7 cellular contexts compared by ENCODE assay signal in genomic region chr6:87157596-87157995, GRCh38. TPM values are rescaled to one million over a fixed set of nuclear protein-coding genes. Genes with fewer than 3 reads are reported as not detected.
A peak's percentile ranks its signal among the peaks of the same experiment; 100 is the strongest.
DNase-seq lines count a peak whose midpoint lies in the region; ATAC-seq, FAIRE-seq and TF ChIP-seq lines count a peak whose summit lies in the region.
"Not testable (repeated sequence)": the region's sequence is repeated elsewhere in the genome, so short reads cannot be mapped to it uniquely, and the experiment has no call there.

No MANE protein-coding gene starts in this region.

- not testable (repeated sequence) for ATAC-seq in CD8-positive, alpha-beta T cell

- not testable (repeated sequence) for TF ChIP-seq EP300 in SK-N-SH (IDR thresholded peaks at IDR 0.05; ENCODE audit: borderline replicate concordance in 1 of 2, low read depth in 1 of 2, low read length in 1 of 2)

- H3F3A ChIP-seq in SK-N-SH (replicated peaks; ENCODE audit: insufficient read depth) = peaks cover 24% of the 10 kb centered on the region

- not testable (repeated sequence) for TF ChIP-seq RAD21 in SK-N-SH (IDR thresholded peaks at IDR 0.05; ENCODE audit: low read length)

- peaks cover 68% of the 10 kb centered on the region for H3K4me1 Mint-ChIP-seq in CD8-positive, alpha-beta T cell (ENCODE audit: low read depth)
- peaks cover 64% of the 10 kb centered on the region for H3K4me1 Mint-ChIP-seq in activated T-cell treated with anti-CD3 and anti-CD28 coated beads, Interleukin-2, amount 50 U/mL, for 24 hours (ENCODE audit: low read depth)
- H3K4me1 Mint-ChIP-seq in astrocyte (ENCODE audit: low read depth, unreplicated experiment) (peaks cover 18% of the 10 kb centered on the region), nephron progenitor cell (peaks cover 57% of the 10 kb centered on the region)

- TF ChIP-seq CTCF in CD8-positive, alpha-beta T cell (IDR thresholded peaks at IDR 0.05); SK-N-SH (IDR thresholded peaks at IDR 0.05); astrocyte (IDR thresholded peaks at IDR 0.05; ENCODE audit: insufficient read depth, low read depth, low read length); fibroblast of the aortic adventitia (IDR thresholded peaks at IDR 0.05; ENCODE audit: insufficient read depth, low read length); nephron progenitor cell (IDR thresholded peaks at IDR 0.05): not testable (repeated sequence)

- H3K27me3 Mint-ChIP-seq in CD8-positive, alpha-beta T cell (ENCODE audit: low read depth); activated T-cell treated with anti-CD3 and anti-CD28 coated beads, Interleukin-2, amount 50 U/mL, for 24 hours; astrocyte (ENCODE audit: low read depth, unreplicated experiment); nephron progenitor cell (ENCODE audit: low read depth, poor library complexity): not testable (repeated sequence)

- DNase-seq in CD8-positive, alpha-beta T cell; SK-N-SH; activated T-cell treated with anti-CD3 and anti-CD28 coated beads, Interleukin-2, amount 50 U/mL, for 24 hours; astrocyte (ENCODE audit: low read depth); fibroblast of the aortic adventitia (ENCODE audit: low read depth); nephron progenitor cell: not testable (repeated sequence)

- not testable (repeated sequence) for H3K27me3 ChIP-seq in CD8-positive, alpha-beta T cell (ENCODE audit: insufficient read depth, low read length); SK-N-SH (ENCODE audit: insufficient read depth); astrocyte (ENCODE audit: insufficient read depth, low read length)
- H3K27me3 ChIP-seq in HUES64 (ENCODE audit: insufficient read depth, low read length) = peaks cover 12% of the 10 kb centered on the region

- H3K79me2 ChIP-seq in SK-N-SH (ENCODE audit: insufficient read depth) (peaks cover 92% of the 10 kb centered on the region), astrocyte (ENCODE audit: insufficient read depth, low read length) (peaks cover 82% of the 10 kb centered on the region)

- CTCF ChIA-PET in CD8-positive, alpha-beta T cell (lab: Charles Lee) = interaction anchor here (2.7 kb wide), 1 partner anchor 18 kb away, joined by 12 read pairs; no protein-coding TSS in a partner anchor
- CTCF ChIA-PET in SK-N-SH (lab: Yijun Ruan, JAX) = interaction anchor here (1.3 to 1.7 kb wide), 2 partner anchors 12 to 79 kb away, joined by 3 read pairs; no protein-coding TSS in a partner anchor

- not testable (repeated sequence) for H3K27ac Mint-ChIP-seq in CD8-positive, alpha-beta T cell; astrocyte (ENCODE audit: unreplicated experiment); nephron progenitor cell
- H3K27ac Mint-ChIP-seq in activated T-cell treated with anti-CD3 and anti-CD28 coated beads, Interleukin-2, amount 50 U/mL, for 24 hours = peak overlapping the region; percentile 61

- not testable (repeated sequence) for FAIRE-seq in astrocyte (lab: Jason Lieb, UNC)

- intact Hi-C loops in CD8-positive, alpha-beta T cell (cut with DNase I, micrococcal nuclease) = loop anchor here (5.0 to 10.0 kb wide), 5 partner anchors 40 to 1805 kb away; partner anchors contain the start of genes AKIRIN2 (in 1 of the 2) and RNGTT (in 1 of the 2)

- not testable (repeated sequence) for H3K9me2 ChIP-seq in SK-N-SH

- H4K20me1 ChIP-seq in SK-N-SH (ENCODE audit: insufficient read depth) = peaks cover 65% of the 10 kb centered on the region
- peaks cover 57% of the 10 kb centered on the region for H4K20me1 ChIP-seq in astrocyte (ENCODE audit: insufficient read depth, low read length)

- not testable (repeated sequence) for H2AFZ ChIP-seq in SK-N-SH (ENCODE audit: low read depth); astrocyte (ENCODE audit: low read depth, low read length)

- H3K27ac ChIP-seq in CD8-positive, alpha-beta T cell (ENCODE audit: low read depth, low read length); HUES64 (ENCODE audit: low read depth, low read length); astrocyte (ENCODE audit: low read depth, low read length): not testable (repeated sequence)
- H3K27ac ChIP-seq in SK-N-SH (ENCODE audit: low read depth in 2 of 2, low read length in 1 of 2) = peak overlapping the region in 1 of 2 experiments; percentile 95; a peak in 1 of 4 replicates

- WGBS in HUES64 = 95% methylated on average over 9 of the region's 10 CpGs
- WGBS in SK-N-SH (ENCODE audit: low lambda C conversion rate) = 85% methylated on average over 10 of the region's 10 CpGs

- not testable (repeated sequence) for H3K9me3 ChIP-seq in CD8-positive, alpha-beta T cell (ENCODE audit: low read length); HUES64 (ENCODE audit: insufficient read depth, low read depth, low read length); SK-N-SH; astrocyte (ENCODE audit: insufficient read depth, low read depth, low read length)

- not testable (repeated sequence) for H3K4me3 ChIP-seq in CD8-positive, alpha-beta T cell (ENCODE audit: low read depth, low read length); astrocyte (ENCODE audit: insufficient read depth, low read depth, low read length)
- peak overlapping the region; percentile 84; the same call in 1 of the 2 replicates for H3K4me3 ChIP-seq in HUES64 (ENCODE audit: low read length)
- H3K4me3 ChIP-seq in SK-N-SH (ENCODE audit: low read depth in 2 of 2, low read length in 1 of 2) = peak overlapping the region in 1 of 2 experiments; percentile 36; a peak in 3 of 4 replicates
- H3K4me3 ChIP-seq in fibroblast of the aortic adventitia (ENCODE audit: low read depth, low read length) = peak overlapping the region; percentile 23

- H3K4me1 ChIP-seq in CD8-positive, alpha-beta T cell (ENCODE audit: insufficient read depth, low read length) = peaks cover 56% of the 10 kb centered on the region
- peaks cover 33% of the 10 kb centered on the region for H3K4me1 ChIP-seq in HUES64 (ENCODE audit: insufficient read depth, low read length)
- peaks cover 14% of the 10 kb centered on the region in 2 experiments; a peak in 3 of 4 replicates for H3K4me1 ChIP-seq in SK-N-SH (ENCODE audit: control insufficient read depth in 1 of 2, insufficient read depth in 2 of 2, low read depth in 1 of 2, low read length in 1 of 2)
- H3K4me1 ChIP-seq in astrocyte (ENCODE audit: insufficient read depth, low read length) = not testable (repeated sequence)

- not testable (repeated sequence) for H3K9ac ChIP-seq in HUES64 (ENCODE audit: low read depth, low read length); SK-N-SH; astrocyte (ENCODE audit: low read length)

- peak overlapping the region; percentile 5 for H3K4me3 Mint-ChIP-seq in CD8-positive, alpha-beta T cell
- H3K4me3 Mint-ChIP-seq in activated T-cell treated with anti-CD3 and anti-CD28 coated beads, Interleukin-2, amount 50 U/mL, for 24 hours = peak overlapping the region; percentile 89
- peak overlapping the region; percentile 23 for H3K4me3 Mint-ChIP-seq in astrocyte (ENCODE audit: unreplicated experiment)
- peak overlapping the region; percentile 92 for H3K4me3 Mint-ChIP-seq in nephron progenitor cell

- POLR2A ChIA-PET in CD8-positive, alpha-beta T cell (lab: Charles Lee) = interaction anchor here (0.7 kb wide), 1 partner anchor 59 kb away, joined by 3 read pairs; no protein-coding TSS in a partner anchor
- POLR2A ChIA-PET in SK-N-SH (lab: Yijun Ruan, JAX) = not testable (repeated sequence)

- not testable (repeated sequence) for H3K9me3 Mint-ChIP-seq in CD8-positive, alpha-beta T cell; activated T-cell treated with anti-CD3 and anti-CD28 coated beads, Interleukin-2, amount 50 U/mL, for 24 hours; astrocyte (ENCODE audit: unreplicated experiment); nephron progenitor cell

- not testable (repeated sequence) for H3K36me3 ChIP-seq in CD8-positive, alpha-beta T cell (ENCODE audit: insufficient read depth, low read length); HUES64 (ENCODE audit: insufficient read depth, low read length); astrocyte (ENCODE audit: insufficient read depth, low read length)
- peaks cover 0 to 16% of the 10 kb centered on the region in 2 experiments for H3K36me3 ChIP-seq in SK-N-SH (replicated peaks in 1 of 2; ENCODE audit: control insufficient read depth in 1 of 2, insufficient read depth in 2 of 2, low read length in 1 of 2)

- peaks cover 21% of the 10 kb centered on the region for H3K36me3 Mint-ChIP-seq in CD8-positive, alpha-beta T cell
- peaks cover 55% of the 10 kb centered on the region for H3K36me3 Mint-ChIP-seq in activated T-cell treated with anti-CD3 and anti-CD28 coated beads, Interleukin-2, amount 50 U/mL, for 24 hours (ENCODE audit: low read depth)
- not testable (repeated sequence) for H3K36me3 Mint-ChIP-seq in astrocyte (ENCODE audit: low read depth, unreplicated experiment)
- peaks cover 44% of the 10 kb centered on the region for H3K36me3 Mint-ChIP-seq in nephron progenitor cell (ENCODE audit: low read depth)

- peak overlapping the region; percentile 74 for H3K4me2 ChIP-seq in SK-N-SH
- peak overlapping the region; percentile 97 for H3K4me2 ChIP-seq in astrocyte (ENCODE audit: low read length)

RNA-seq across cellular contexts. Expression of gene ZNF292, which starts 2.2 kb away (rescaled TPM):
- 10 to 100 TPM; 82.6 to 87.6 TPM for total RNA-seq in CD8-positive, alpha-beta T cell
- 12.3 TPM for polyA plus RNA-seq in HUES64 (2013, experiment 1 of 2)
- polyA plus RNA-seq in HUES64 (2013, experiment 2 of 2) = 13.7 TPM
- 3.2 and 5.0 TPM in 2 replicates for polyA plus RNA-seq in SK-N-SH (2012; rRNA removed)
- 3.0 and 4.2 TPM in 2 replicates for polyA plus RNA-seq in SK-N-SH (2012; cell fraction: cytosol; rRNA removed)
- 7.6 and 23.9 TPM in 2 replicates for polyA plus RNA-seq in SK-N-SH (2012; cell fraction: nucleus; rRNA removed)
- total RNA-seq in astrocyte (26.7 and 31.5 TPM in 2 replicates), fibroblast of the aortic adventitia (ENCODE audit: low replicate concordance) (34.7 and 42.6 TPM in 2 replicates)

Comparison
In these comparisons a context has a peak if more than half of its experiments do, and no peak if none do; other contexts are left out.
1. H3K4me3 Mint-ChIP-seq: peak in every context shown above with its lines; median percentile 92 in nephron progenitor cell; 89 in activated T-cell treated with anti-CD3 and anti-CD28 coated beads, Interleukin-2, amount 50 U/mL, for 24 hours; 23 in astrocyte; 5 in CD8-positive, alpha-beta T cell.